In genomic region chr3:99805160-99805559, GRCh38 we compare ENCODE assay signal across 27 cellular contexts. TPM values are rescaled to one million over a fixed set of nuclear protein-coding genes. Genes with fewer than 3 reads are reported as not detected.
DNase-seq lines count a peak whose midpoint lies in the region; ATAC-seq, FAIRE-seq and TF ChIP-seq lines count a peak whose summit lies in the region.
"Had no signal": no experiment of that assay in that cellular context is flagged by ENCODE, and none has a peak within 500 bp of the region (broad histone marks: within the 10 kb centered on the region; RNA-seq: fewer than 3 reads in every experiment).

No MANE protein-coding gene starts in this region.

- WGBS in A549 (ENCODE audit: missing lambda C conversion rate), result 33% methylated on average over 2 of the region's 2 CpGs
- 14% methylated on average over 2 of the region's 2 CpGs for WGBS in K562 (ENCODE audit: insufficient coverage, low coverage, missing lambda C conversion rate)

- H3K79me2 ChIP-seq in K562 (ENCODE audit: control insufficient read depth, insufficient read depth, low read length), result no peaks in the 10 kb centered on the region

- H4K20me1 ChIP-seq in BLaER1 (no peaks in the 10 kb centered on the region), K562 (replicated peaks; ENCODE audit: control insufficient read depth, insufficient read depth, low read length) (0 out of 2 replicates have a peak, but pooled peaks cover 7% of the 10 kb centered on the region)

- H2AFZ ChIP-seq in K562 (ENCODE audit: low read depth, low read length), result no peak overlapping the region

- CTCF ChIA-PET in A549 (lab: Yijun Ruan, JAX), result no interaction called here
- CTCF ChIA-PET in K562 (lab: Yijun Ruan, JAX; ENCODE audit: low intra/inter-chr PET ratio), result no interaction called here

- peaks cover 9% of the 10 kb centered on the region for H3K9me3 ChIP-seq in A549
- peaks cover 36% of the 10 kb centered on the region for H3K9me3 ChIP-seq in BLaER1
- H3K9me3 ChIP-seq in K562 (replicated peaks; ENCODE audit: control insufficient read depth, insufficient read depth, low read depth, low read length), result peaks cover 4% of the 10 kb centered on the region; the same call in 1 of the 2 replicates

- H3K4me3 ChIP-seq in A549 (no peak overlapping the region), BLaER1 (0 out of 2 replicates have a peak overlapping the region, but pooled peaks have one; percentile 25), K562 (no peak overlapping the region)

- intact Hi-C loops in K562 (cut with micrococcal nuclease), result loop anchor here (5.0 kb wide), 1 partner anchor 158 kb away; no protein-coding TSS in a partner anchor

- no peak for TF ChIP-seq POLR2A in A549 (IDR thresholded peaks at IDR 0.05; ENCODE audit: low read length)
- no peak for TF ChIP-seq POLR2A in K562 (conservative IDR thresholded peaks at IDR 0.05)

- H3K9ac ChIP-seq in BLaER1 (no peak overlapping the region), K562 (ENCODE audit: insufficient read depth in 1 of 2, low read depth in 2 of 2, low read length in 2 of 2) (no peak overlapping the region)

- TF ChIP-seq RAD21 in A549 (conservative IDR thresholded peaks at IDR 0.05 in 1 of 2, IDR thresholded peaks at IDR 0.05 in 1 of 2) (no peak), K562 (CRISPR knock-in tag; conservative IDR thresholded peaks at IDR 0.05 in 1 of 2, IDR thresholded peaks at IDR 0.05 in 1 of 2) (no peak)

- ATAC-seq in A549 (no peak), K562 (no peak), foreskin keratinocyte (no peak), HG03565 (IDR thresholded peaks at IDR 0.05; ENCODE audit: unreplicated experiment) (no peak), HG03097 (IDR thresholded peaks at IDR 0.05; ENCODE audit: low FRiP score, unreplicated experiment) (no peak)
- ATAC-seq in activated T-helper 17 cell treated with anti-CD3 and anti-CD28 coated beads, Interleukin-2, amount 50 U/mL, for 72 hours (replicated peaks), result no peak

- POLR2A ChIA-PET in A549 (lab: Yijun Ruan, JAX), result no interaction called here
- POLR2A ChIA-PET in K562 (lab: Yijun Ruan, JAX), result no interaction called here

- H3K4me1 ChIP-seq in A549, result no peaks in the 10 kb centered on the region
- H3K4me1 ChIP-seq in BLaER1, result no peaks in the 10 kb centered on the region
- no peaks in the 10 kb centered on the region for H3K4me1 ChIP-seq in K562 (replicated peaks in 1 of 2; ENCODE audit: control insufficient read depth in 2 of 2, insufficient read depth in 2 of 2, low read length in 2 of 2)
- H3K4me1 ChIP-seq in foreskin keratinocyte, result no peaks in the 10 kb centered on the region

- H3K36me3 ChIP-seq in BLaER1 (peaks cover 18% of the 10 kb centered on the region), K562 (ENCODE audit: control insufficient read depth, insufficient read depth, low read length) (no peaks in the 10 kb centered on the region)

- H3K36me3 Mint-ChIP-seq in activated T-helper 17 cell treated with anti-CD3 and anti-CD28 coated beads, Interleukin-2, amount 50 U/mL, for 72 hours (ENCODE audit: low read depth), result no peaks in the 10 kb centered on the region
- H3K36me3 Mint-ChIP-seq: CD14-positive monocyte had no signal

- in situ Hi-C loops in K562 (cut with MboI), result no loop called here

- BruUV-seq in K562 (replicated peaks; lab: Mats Ljungman, UMichigan), result no TSS peak

- H3K9me1 ChIP-seq in K562 (ENCODE audit: control insufficient read depth, insufficient read depth, low read length), result no peaks in the 10 kb centered on the region

- no peak for TF ChIP-seq CTCF in A549 (IDR thresholded peaks at IDR 0.05)
- TF ChIP-seq CTCF in K562 (IDR thresholded peaks at IDR 0.05 in 2 of 3, conservative IDR thresholded peaks at IDR 0.05 in 1 of 3; ENCODE audit: insufficient read depth in 2 of 3, low read depth in 1 of 3, low read length in 3 of 3), result no peak
- TF ChIP-seq CTCF in foreskin keratinocyte (conservative IDR thresholded peaks at IDR 0.05), result no peak

- no peak overlapping the region for H3K27ac Mint-ChIP-seq in activated T-helper 17 cell treated with anti-CD3 and anti-CD28 coated beads, Interleukin-2, amount 50 U/mL, for 72 hours
- H3K27ac Mint-ChIP-seq: B cell; CD4-positive, alpha-beta memory T cell; CD8-positive, alpha-beta memory T cell had no signal

- H3K4me1 Mint-ChIP-seq in activated T-helper 17 cell treated with anti-CD3 and anti-CD28 coated beads, Interleukin-2, amount 50 U/mL, for 72 hours, result no peaks in the 10 kb centered on the region
- H3K4me1 Mint-ChIP-seq: B cell had no signal

- no peak for DNase-seq in A549 (ENCODE audit: low read depth in 1 of 2, low spot score in 1 of 2)
- DNase-seq in OCI-M1 (lab: John Stamatoyannopoulos, UW), result peak; percentile 24
- peak in 1 of 4 experiments; percentile 14 for DNase-seq in K562 (ENCODE audit: extremely low read depth in 1 of 4, low spot score in 3 of 4)
- no peak for DNase-seq in foreskin keratinocyte
- DNase-seq: 8988T; AML-193; C1 segment of cervical spinal cord; CD4-positive, alpha-beta memory T cell; CD4-positive, CD25-positive, alpha-beta regulatory T cell; CD8-positive, alpha-beta memory T cell; COR-L47; DMS 273 treated with DMSO at 0.1 percent for 48 hours; DMS153; DMS53; DMS79; DND-41; EL; GDM1 had no signal

- H3K27me3 Mint-ChIP-seq in activated T-helper 17 cell treated with anti-CD3 and anti-CD28 coated beads, Interleukin-2, amount 50 U/mL, for 72 hours, result no peaks in the 10 kb centered on the region
- H3K27me3 Mint-ChIP-seq: B cell; CD4-positive, alpha-beta memory T cell; CD8-positive, alpha-beta memory T cell had no signal

- H3K4me3 Mint-ChIP-seq in activated T-helper 17 cell treated with anti-CD3 and anti-CD28 coated beads, Interleukin-2, amount 50 U/mL, for 72 hours, result no peak overlapping the region
- H3K4me3 Mint-ChIP-seq: B cell; CD14-positive monocyte; CD4-positive, alpha-beta memory T cell; CD4-positive, CD25-positive, alpha-beta regulatory T cell; CD8-positive, alpha-beta memory T cell had no signal

- H3K27me3 ChIP-seq in BLaER1 (no peaks in the 10 kb centered on the region), K562 (ENCODE audit: control insufficient read depth in 2 of 2, insufficient read depth in 2 of 2, low read length in 2 of 2) (no peaks in the 10 kb centered on the region), foreskin keratinocyte (no peaks in the 10 kb centered on the region)

- TF ChIP-seq EP300 in A549 (IDR thresholded peaks at IDR 0.05), result no peak
- TF ChIP-seq EP300 in K562 (IDR thresholded peaks at IDR 0.05; ENCODE audit: low read length), result no peak

- FAIRE-seq in A549 (lab: Jason Lieb, UNC), result no peak
- no peak for FAIRE-seq in K562 (lab: Jason Lieb, UNC)
- FAIRE-seq: A204.1, GM12891, GM19239 had no signal

- H3K27ac ChIP-seq in A549 (no peak overlapping the region), BLaER1 (no peak overlapping the region), K562 (ENCODE audit: extremely low read depth, low read depth, low read length) (no peak overlapping the region), foreskin keratinocyte (no peak overlapping the region)

- H3K9me3 Mint-ChIP-seq in activated T-helper 17 cell treated with anti-CD3 and anti-CD28 coated beads, Interleukin-2, amount 50 U/mL, for 72 hours, result peaks cover 11% of the 10 kb centered on the region

- no peak overlapping the region for H3K4me2 ChIP-seq in A549
- H3K4me2 ChIP-seq in BLaER1, result no peak overlapping the region
- no peak overlapping the region for H3K4me2 ChIP-seq in K562 (ENCODE audit: insufficient read depth, low read length)

TF ChIP-seq in K562, 482 proteins besides CTCF, POLR2A, EP300 and RAD21 (continues in another document):
- no peak for TF ChIP-seq TCFL5 (CRISPR knock-in tag; conservative IDR thresholded peaks at IDR 0.05)

RNA-seq across cellular contexts. Expression of gene CMSS1, which starts 12.5 kb away (rescaled TPM):
- 48.1 and 62.9 TPM in 2 replicates for polyA plus RNA-seq in A549 (2011; rRNA removed)
- polyA plus RNA-seq in A549 (2012; cell fraction: cytosol; rRNA removed), result 11.5 and 13.7 TPM in 2 replicates
- 3.6 and 9.7 TPM in 2 replicates for polyA plus RNA-seq in A549 (2012; cell fraction: nucleus; rRNA removed)
- polyA plus RNA-seq in A549 (2017; fragmentation: RNase III; extraction: RNeasy Plus Mini Kit Qiagen cat#74134 plus additional on column Dnase treatment), result 61.1 to 66.6 TPM (median 64.7 TPM) in 3 replicates
- polyA minus RNA-seq in A549 (2011; rRNA and poly(A)+ RNA removed), result 9.8 and 12.1 TPM in 2 replicates
- total RNA-seq in K562 (2011; cell fraction: chromatin; rRNA removed; ENCODE audit: low replicate concordance), result 6.1 and 22.5 TPM in 2 replicates
- total RNA-seq in K562 (2011; cell fraction: nucleolus; rRNA removed), result 5.5 and 6.3 TPM in 2 replicates
- total RNA-seq in K562 (2011; cell fraction: nucleoplasm; rRNA removed), result 17.7 and 42.3 TPM in 2 replicates
- 39.6 and 46.9 TPM in 2 replicates for total RNA-seq in K562 (2014; rRNA removed)
- 85.3 and 86.3 TPM in 2 replicates for total RNA-seq in K562 (2014; rRNA removed; fragmentation: Illumina TruSeq; extraction: Trizol)
- total RNA-seq in K562 (2015; rRNA removed; fragmentation: Illumina TruSeq; extraction: Trizol), result 55.2 and 62.4 TPM in 2 replicates
- total RNA-seq in K562 (2021), result 75.7 and 78.7 TPM in 2 replicates
- 40.2 and 56.1 TPM in 2 replicates for polyA plus RNA-seq in K562 (2011; rRNA removed)
- 9.6 and 11.7 TPM in 2 replicates for polyA plus RNA-seq in K562 (2011; cell fraction: cytosol; rRNA removed)
- 9.8 and 11.2 TPM in 2 replicates for polyA plus RNA-seq in K562 (2011; cell fraction: nucleus; rRNA removed)
- 52.3 and 62.0 TPM in 2 replicates for polyA plus RNA-seq in K562 (2012)
- polyA plus RNA-seq in K562 (2014; fragmentation: Illumina TruSeq; extraction: Trizol), result 58.4 and 72.3 TPM in 2 replicates
- polyA plus RNA-seq in K562 (2014; fragmentation: Nextera tagmentation; extraction: Ambion mirVana), result 100 to 1,000 TPM in 1 of 2 experiments, 10 to 100 TPM in 1; 73.0 to 109 TPM
- 50.6 and 63.8 TPM in 2 replicates for polyA plus RNA-seq in K562 (2014; rRNA removed)
- 21.4 and 25.6 TPM in 2 replicates for polyA minus RNA-seq in K562 (2011; rRNA and poly(A)+ RNA removed)
- polyA minus RNA-seq in K562 (2011; cell fraction: cytosol; rRNA and poly(A)+ RNA removed), result 23.0 and 36.2 TPM in 2 replicates
- polyA minus RNA-seq in K562 (2011; cell fraction: nucleus; rRNA and poly(A)+ RNA removed), result 11.2 and 12.4 TPM in 2 replicates
- total RNA-seq in foreskin keratinocyte, result 49.9 and 57.8 TPM in 2 replicates
- polyA plus RNA-seq in foreskin keratinocyte, result 58.5 and 66.9 TPM in 2 replicates
- 10 to 100 TPM; 29.8 to 67.4 TPM for total RNA-seq in activated T-helper 17 cell treated with anti-CD3 and anti-CD28 coated beads, Interleukin-2, amount 50 U/mL, for 72 hours

Comparison
In these comparisons a context has a peak if more than half of its experiments do, and no peak if none do; other contexts are left out.
1. Of the 35 proteins assayed by ChIP-seq in both K562 and A549: peak only in K562: none; only in A549: none; in both: ZFP36; in neither: 34.